In genomic region chr7:14835399-14835798, GRCh38 we compare ENCODE assay signal across 14 cellular contexts.
DNase-seq lines count a peak whose midpoint lies in the region; ATAC-seq and TF ChIP-seq lines count a peak whose summit lies in the region.
"Had no signal": no experiment of that assay in that cellular context is flagged by ENCODE, and none has a peak within 500 bp of the region (broad histone marks: within the 10 kb centered on the region; RNA-seq: fewer than 3 reads in every experiment).

No MANE protein-coding gene starts in this region.

- H3K27me3 ChIP-seq in KMS-11 (ENCODE audit: insufficient read depth, low read depth) (no peaks in the 10 kb centered on the region), psoas muscle (ENCODE audit: insufficient read depth in 3 of 3, low read length in 2 of 3) (no peaks in the 10 kb centered on the region), Caco-2 (replicated peaks; ENCODE audit: control insufficient read depth, insufficient read depth, low read length) (no peaks in the 10 kb centered on the region)

- H3K27me3 Mint-ChIP-seq in nephron progenitor cell (ENCODE audit: low read depth, poor library complexity) (peaks cover 4% of the 10 kb centered on the region), Caco-2 (ENCODE audit: insufficient read depth, unreplicated experiment) (peaks cover 3% of the 10 kb centered on the region)

- POLR2A ChIA-PET in Caco-2 (lab: Charles Lee) = no interaction called here

- H3K4me1 ChIP-seq in KMS-11 (ENCODE audit: low read depth, poor library complexity, severe bottlenecking) = peaks cover 36% of the 10 kb centered on the region
- H3K4me1 ChIP-seq in psoas muscle = peaks cover 36% of the 10 kb centered on the region
- H3K4me1 ChIP-seq in Caco-2 = no peaks in the 10 kb centered on the region
- H3K4me1 ChIP-seq: lower lobe of right lung had no signal

- H3K9ac ChIP-seq in KMS-11 = peak overlapping the region; percentile 33; the same call in 1 of the 2 replicates

- H3K4me3 Mint-ChIP-seq in nephron progenitor cell (no peak overlapping the region), Caco-2 (ENCODE audit: unreplicated experiment) (no peak overlapping the region)

- H2AFZ ChIP-seq in KMS-11 (ENCODE audit: low read depth) = peak overlapping the region; percentile 69
- H2AFZ ChIP-seq: PC-9 had no signal

- H3K79me2 ChIP-seq in KMS-11 (ENCODE audit: insufficient read depth, low read depth) = no peaks in the 10 kb centered on the region

- 36 to 45% (median 42%) methylated on average over 5 of the region's 5 CpGs for WGBS in psoas muscle, 3 donors

- H3K9me3 Mint-ChIP-seq in nephron progenitor cell (no peaks in the 10 kb centered on the region), Caco-2 (ENCODE audit: unreplicated experiment) (no peaks in the 10 kb centered on the region)

- no peaks in the 10 kb centered on the region for H4K20me1 ChIP-seq in KMS-11 (ENCODE audit: insufficient read depth)

- H3K9me3 ChIP-seq in psoas muscle (no peaks in the 10 kb centered on the region), Caco-2 (no peaks in the 10 kb centered on the region)
- H3K9me3 ChIP-seq: lower lobe of right lung had no signal

- TF ChIP-seq CTCF in KMS-11 (conservative IDR thresholded peaks at IDR 0.05; ENCODE audit: low read depth, low read length) (no peak), psoas muscle (IDR thresholded peaks at IDR 0.05) (no peak), nephron progenitor cell (IDR thresholded peaks at IDR 0.05) (no peak), Caco-2 (IDR thresholded peaks at IDR 0.05; ENCODE audit: insufficient read depth in 1 of 2, low read depth in 1 of 2, low read length in 1 of 2, severe bottlenecking in 1 of 2, unreplicated experiment in 1 of 2) (no peak)

- DNase-seq in NCI-H2107 (lab: John Stamatoyannopoulos, UW) = peak; percentile 88
- no peak for DNase-seq in psoas muscle
- no peak for DNase-seq in NOMO-1 treated with dmso at 0.1 percent for 144 hours (lab: John Stamatoyannopoulos, UW; ENCODE audit: unreplicated experiment)
- no peak for DNase-seq in nephron progenitor cell
- DNase-seq in Caco-2 = no peak
- DNase-seq: activated CD4-positive, alpha-beta T cell treated with anti-CD3 and anti-CD28 coated beads for 48 hours; activated T-cell treated with anti-CD3 and anti-CD28 coated beads, Interleukin-2, amount 50 U/mL, for 1 hour; GF-D8; lower lobe of right lung; PC-9 had no signal

- H3K36me3 ChIP-seq in KMS-11 (ENCODE audit: insufficient read depth) = no peaks in the 10 kb centered on the region
- H3K36me3 ChIP-seq in psoas muscle (ENCODE audit: insufficient read depth in 1 of 2, low read depth in 1 of 2) = no peaks in the 10 kb centered on the region
- H3K36me3 ChIP-seq in Caco-2 (ENCODE audit: control insufficient read depth, insufficient read depth, low read length) = no peaks in the 10 kb centered on the region
- H3K36me3 ChIP-seq: lower lobe of right lung had no signal

- no TSS peak for BruUV-seq in Caco-2 (replicated peaks; lab: Mats Ljungman, UMichigan)

- H3K4me3 ChIP-seq in KMS-11 (IDR thresholded peaks at IDR 0.05; ENCODE audit: insufficient read depth, low read depth, low read length) = no peak overlapping the region
- no peak overlapping the region for H3K4me3 ChIP-seq in psoas muscle
- H3K4me3 ChIP-seq in Caco-2 (ENCODE audit: low read depth, low read length) = no peak overlapping the region
- H3K4me3 ChIP-seq: lower lobe of right lung, PC-9, smooth muscle cell had no signal

- H3K36me3 Mint-ChIP-seq in nephron progenitor cell (ENCODE audit: low read depth) (no peaks in the 10 kb centered on the region), Caco-2 (ENCODE audit: insufficient read depth, unreplicated experiment) (no peaks in the 10 kb centered on the region)

- intact Hi-C loops in psoas muscle (cut with DNase I) (loop anchor here (1.0 to 10.0 kb wide), 3 partner anchors 71 to 179 kb away; no protein-coding TSS in a partner anchor), Caco-2 (cut with micrococcal nuclease; ENCODE audit: unreplicated experiment) (no loop called here)

- H3K4me2 ChIP-seq in KMS-11 = peak overlapping the region; percentile 75
- H3K4me2 ChIP-seq: PC-9, smooth muscle cell had no signal

- CTCF ChIA-PET in Caco-2 (lab: Charles Lee) = no interaction called here

- peak overlapping the region; percentile 80 for H3K27ac ChIP-seq in KMS-11
- peak overlapping the region; percentile 91 for H3K27ac ChIP-seq in psoas muscle
- H3K27ac ChIP-seq: C4-2B, lower lobe of right lung, PC-9 had no signal

- H3K27ac Mint-ChIP-seq in nephron progenitor cell (no peak overlapping the region), Caco-2 (ENCODE audit: unreplicated experiment) (no peak overlapping the region)

- ATAC-seq in SK-N-SH treated with all-trans-retinoic acid at 6 μM for 48 hours (peak; percentile 0; the same call in 2 of the 3 replicates), psoas muscle (peak; percentile 32 to 76 (median 57))
- ATAC-seq: lower lobe of right lung had no signal

- H3K4me1 Mint-ChIP-seq in nephron progenitor cell (peaks cover 8% of the 10 kb centered on the region), Caco-2 (ENCODE audit: low read depth, unreplicated experiment) (no peaks in the 10 kb centered on the region)

TF ChIP-seq in SK-N-SH treated with all-trans-retinoic acid at 6 μM for 48 hours, 23 proteins besides CTCF, POLR2A, EP300 and RAD21:
- TF ChIP-seq BACH2 (CRISPR knock-in tag; IDR thresholded peaks at IDR 0.05; ENCODE audit: borderline replicate concordance) = no peak
